In the genomic region with DNA sequence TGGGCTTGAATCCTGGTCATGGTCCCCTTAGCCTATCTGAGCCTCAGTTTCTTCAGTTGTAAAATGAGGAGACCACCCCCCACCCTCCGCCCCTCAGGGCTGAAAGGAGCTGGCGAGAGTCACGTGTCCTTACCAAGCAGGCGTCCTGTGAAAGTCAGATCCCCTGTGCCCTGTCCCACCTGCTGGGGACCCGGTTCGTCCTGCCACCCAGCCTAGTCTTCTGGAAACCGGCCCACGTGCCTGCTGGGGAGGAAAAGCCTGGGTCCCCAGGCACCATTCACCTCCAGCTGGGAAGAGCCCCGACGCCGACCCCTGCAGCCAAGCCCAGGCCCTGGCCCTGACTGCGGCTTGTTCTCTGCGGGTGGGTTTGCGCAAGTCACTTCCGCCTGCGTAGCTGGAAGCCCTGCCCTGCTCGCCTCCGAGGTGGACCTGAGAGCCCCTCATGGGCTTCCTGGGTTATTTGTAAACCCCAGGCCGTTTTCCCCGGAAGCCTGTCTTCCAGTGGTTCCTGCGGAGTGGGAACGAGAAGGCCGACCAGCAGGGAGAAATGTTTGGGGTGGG, we compare ENCODE assay signal across 8 cellular contexts. TPM values are rescaled to one million over a fixed set of nuclear protein-coding genes. Genes with fewer than 3 reads are reported as not detected.
A peak's percentile ranks its signal among the peaks of the same experiment; 100 is the strongest.
DNase-seq lines count a peak whose midpoint lies in the region; ATAC-seq, FAIRE-seq and TF ChIP-seq lines count a peak whose summit lies in the region.

No MANE protein-coding gene starts in this region.

- H4K20me1 ChIP-seq in Loucy (ENCODE audit: insufficient read depth, low read length, poor library complexity, severe bottlenecking) (no peaks in the 10 kb centered on the region), astrocyte (ENCODE audit: insufficient read depth, low read length) (peaks cover 33% of the 10 kb centered on the region)

- H3K79me2 ChIP-seq in Loucy (ENCODE audit: insufficient read depth, low read length): no peaks in the 10 kb centered on the region
- no peaks in the 10 kb centered on the region for H3K79me2 ChIP-seq in astrocyte (ENCODE audit: insufficient read depth, low read length)

- H3K9me3 ChIP-seq in Loucy (ENCODE audit: insufficient read depth, low read depth, low read length) (no peaks in the 10 kb centered on the region), astrocyte (ENCODE audit: insufficient read depth, low read depth, low read length) (no peaks in the 10 kb centered on the region), iPS-20b (ENCODE audit: insufficient read depth, low read depth, low read length) (no peaks in the 10 kb centered on the region)

- no peaks in the 10 kb centered on the region for H3K27me3 ChIP-seq in Loucy (ENCODE audit: insufficient read depth, low read length, poor library complexity, severe bottlenecking)
- no peaks in the 10 kb centered on the region for H3K27me3 ChIP-seq in astrocyte (ENCODE audit: insufficient read depth, low read length)
- H3K27me3 ChIP-seq in iPS-20b (ENCODE audit: insufficient read depth, low read length): peaks cover 13% of the 10 kb centered on the region; the same call in 1 of the 2 replicates

- ATAC-seq in GM21447 (IDR thresholded peaks at IDR 0.05; ENCODE audit: unreplicated experiment): no peak

- H3K4me3 ChIP-seq in Loucy (ENCODE audit: low read length, poor library complexity, severe bottlenecking) (peak overlapping the region; percentile 69), astrocyte (ENCODE audit: insufficient read depth, low read depth, low read length) (peak overlapping the region; percentile 72), iPS-20b (ENCODE audit: low read length) (peak overlapping the region; percentile 72)

- H3K36me3 ChIP-seq in Loucy (ENCODE audit: insufficient read depth, low read length) (peaks cover 39% of the 10 kb centered on the region; the same call in 1 of the 2 replicates), astrocyte (ENCODE audit: insufficient read depth, low read length) (peaks cover 2% of the 10 kb centered on the region), iPS-20b (ENCODE audit: insufficient read depth, low read depth, low read length) (0 out of 2 replicates have a peak, but pooled peaks cover 5% of the 10 kb centered on the region)

- H2AFZ ChIP-seq in Loucy (ENCODE audit: low read length) (no peak overlapping the region), astrocyte (ENCODE audit: low read depth, low read length) (no peak overlapping the region)

- no peak overlapping the region for H3K9ac ChIP-seq in Loucy (ENCODE audit: low read depth, low read length, poor library complexity, severe bottlenecking)
- peak overlapping the region; percentile 76 for H3K9ac ChIP-seq in astrocyte (ENCODE audit: low read length)
- H3K9ac ChIP-seq in iPS-20b (ENCODE audit: low read depth, low read length): peak overlapping the region; percentile 60

- peaks cover 2% of the 10 kb centered on the region for H3K27me3 Mint-ChIP-seq in astrocyte (ENCODE audit: low read depth, unreplicated experiment)

- DNase-seq in astrocyte (ENCODE audit: low read depth) (no peak), smooth muscle cell of the brain vasculature (ENCODE audit: low read depth, low spot score) (peak; percentile 56), inferior parietal cortex (ENCODE audit: extremely low spot score) (no peak), 8988T (no peak)

- H3K27ac ChIP-seq in C4-2B (peak overlapping the region; percentile 92), astrocyte (ENCODE audit: low read depth, low read length) (no peak overlapping the region), iPS-20b (ENCODE audit: low read length) (no peak overlapping the region)

- FAIRE-seq in astrocyte (lab: Jason Lieb, UNC): no peak

- no peaks in the 10 kb centered on the region for H3K9me3 Mint-ChIP-seq in astrocyte (ENCODE audit: unreplicated experiment)

- H3K27ac Mint-ChIP-seq in astrocyte (ENCODE audit: unreplicated experiment): peak overlapping the region; percentile 18

- no peaks in the 10 kb centered on the region for H3F3A ChIP-seq in Loucy (ENCODE audit: low read depth)

- no peak for TF ChIP-seq CTCF in C4-2B (conservative IDR thresholded peaks at IDR 0.05)
- no peak for TF ChIP-seq CTCF in Loucy (conservative IDR thresholded peaks at IDR 0.05; ENCODE audit: low read length)
- TF ChIP-seq CTCF in astrocyte (IDR thresholded peaks at IDR 0.05; ENCODE audit: insufficient read depth, low read depth, low read length): no peak

- H3K4me3 Mint-ChIP-seq in astrocyte (ENCODE audit: unreplicated experiment): peak overlapping the region; percentile 71

- H3K4me2 ChIP-seq in Loucy (ENCODE audit: low read depth, low read length, poor library complexity, severe bottlenecking) (peak overlapping the region; percentile 40), astrocyte (ENCODE audit: low read length) (peak overlapping the region; percentile 93)

- no peaks in the 10 kb centered on the region for H3K9me2 ChIP-seq in Loucy (replicated peaks; ENCODE audit: low read depth, low read length)

- peaks cover 11% of the 10 kb centered on the region for H3K36me3 Mint-ChIP-seq in astrocyte (ENCODE audit: low read depth, unreplicated experiment)

- peaks cover 5% of the 10 kb centered on the region for H3K4me1 Mint-ChIP-seq in astrocyte (ENCODE audit: low read depth, unreplicated experiment)

- H3K4me1 ChIP-seq in Loucy (ENCODE audit: insufficient read depth, low read length, poor library complexity, severe bottlenecking): no peaks in the 10 kb centered on the region
- peaks cover 10% of the 10 kb centered on the region for H3K4me1 ChIP-seq in astrocyte (ENCODE audit: insufficient read depth, low read length)
- peaks cover 9% of the 10 kb centered on the region for H3K4me1 ChIP-seq in iPS-20b (ENCODE audit: insufficient read depth, low read length)

RNA-seq across cellular contexts. Expression of gene SSH3, which starts 0.7 kb away (rescaled TPM):
- 19.1 and 20.1 TPM in 2 replicates for total RNA-seq in astrocyte

RNA-seq across cellular contexts. Expression of gene ANKRD13D, which starts 13.5 kb away (rescaled TPM):
- 39.4 and 40.8 TPM in 2 replicates for total RNA-seq in astrocyte

RNA-seq across cellular contexts. Expression of gene GRK2, which starts 36.4 kb away (rescaled TPM):
- total RNA-seq in astrocyte: 27.2 and 34.0 TPM in 2 replicates

RNA-seq across cellular contexts. Expression of gene POLD4, which starts 50.7 kb away (rescaled TPM):
- total RNA-seq in astrocyte: 53.5 and 69.2 TPM in 2 replicates
